ENCODE assay signal across 8 cellular contexts in genomic region chr6:127120109-127120786, GRCh38. TPM values are rescaled to one million over a fixed set of nuclear protein-coding genes. Genes with fewer than 3 reads are reported as not detected.
DNase-seq lines count a peak whose midpoint lies in the region; ATAC-seq and TF ChIP-seq lines count a peak whose summit lies in the region.

No MANE protein-coding gene starts in this region.

- H3K36me3 Mint-ChIP-seq in brain = no peaks in the 10 kb centered on the region

- H3K27ac Mint-ChIP-seq in brain = peak overlapping the region in 4 of 5 experiments; percentile 29 to 92 (median 61)

- no peaks in the 10 kb centered on the region for H3K9me3 ChIP-seq in muscle layer of duodenum (ENCODE audit: control insufficient read depth in 1 of 2, low read length in 2 of 2)

- peak; percentile 11 for ATAC-seq in HG02970 (IDR thresholded peaks at IDR 0.05; ENCODE audit: low FRiP score, unreplicated experiment)
- ATAC-seq in HG03097 (IDR thresholded peaks at IDR 0.05; ENCODE audit: low FRiP score, unreplicated experiment) = no peak

- H3K4me1 Mint-ChIP-seq in brain = peaks cover 29% of the 10 kb centered on the region

- no peaks in the 10 kb centered on the region for H3K36me3 ChIP-seq in muscle layer of duodenum (ENCODE audit: control insufficient read depth in 1 of 2, insufficient read depth in 2 of 2, low read length in 2 of 2)

- CTCF ChIA-PET in HEK293T (lab: Yijun Ruan, JAX) = interaction anchor here (0.6 kb wide), 1 partner anchor 86 kb away, joined by 3 read pairs; no protein-coding TSS in a partner anchor

- peaks cover 0 to 12% of the 10 kb centered on the region in 2 donors for H3K4me1 ChIP-seq in muscle layer of duodenum (ENCODE audit: control insufficient read depth in 1 of 2, insufficient read depth in 2 of 2, low read length in 2 of 2)

- H3K9me3 Mint-ChIP-seq in brain = no peaks in the 10 kb centered on the region

- peaks cover 15% of the 10 kb centered on the region for H3K27me3 ChIP-seq in muscle layer of duodenum (ENCODE audit: low read depth, low read length)

- H3K4me3 Mint-ChIP-seq in brain = peak overlapping the region; percentile 87 to 95 (median 92)

- peaks cover 84% of the 10 kb centered on the region for H3K27me3 Mint-ChIP-seq in brain

- DNase-seq in NCI-H1694 treated with DMSO at 0.1 percent for 48 hours (lab: John Stamatoyannopoulos, UW) (peak; percentile 11), NCI-H1694 (lab: John Stamatoyannopoulos, UW) (no peak), HEK293T (ENCODE audit: extremely low spot score) (no peak), NCI-H2171 (lab: John Stamatoyannopoulos, UW) (no peak)

- no peak for TF ChIP-seq CTCF in brain (conservative IDR thresholded peaks at IDR 0.05)

- peak overlapping the region; percentile 76 to 93 for H3K4me3 ChIP-seq in muscle layer of duodenum (ENCODE audit: low read depth in 1 of 2, low read length in 2 of 2)

- H3K27ac ChIP-seq in muscle layer of duodenum (ENCODE audit: low read length) = peak overlapping the region; percentile 79

- POLR2A ChIA-PET in HEK293T (lab: Yijun Ruan, JAX) = no interaction called here

TF ChIP-seq in HEK293T, 16 proteins besides CTCF, POLR2A, EP300 and RAD21:
- no peak for TF ChIP-seq ARNT (IDR thresholded peaks at IDR 0.05)
- no peak for TF ChIP-seq FOXA1 (IDR thresholded peaks at IDR 0.05)
- no peak for TF ChIP-seq LEF1 (IDR thresholded peaks at IDR 0.05; ENCODE audit: borderline replicate concordance)
- no peak for TF ChIP-seq ELF4 (IDR thresholded peaks at IDR 0.05)
- no peak for TF ChIP-seq PKNOX1 (IDR thresholded peaks at IDR 0.05)

RNA-seq across cellular contexts. Expression of gene RSPO3, which starts 1.8 kb away (rescaled TPM):
- polyA plus RNA-seq in brain (ENCODE audit: insufficient read depth, low read depth, low replicate concordance) = 0.15 TPM
